1 cellular context compared by ENCODE assay signal in genomic region chr12:111287125-111287900, GRCh38.
TF ChIP-seq lines count a peak whose summit lies in the region.

No MANE protein-coding gene starts in this region.

TF ChIP-seq in WTC11, 78 proteins besides CTCF, POLR2A, EP300 and RAD21 (continued from another document):
- TF ChIP-seq, protein P1, sequence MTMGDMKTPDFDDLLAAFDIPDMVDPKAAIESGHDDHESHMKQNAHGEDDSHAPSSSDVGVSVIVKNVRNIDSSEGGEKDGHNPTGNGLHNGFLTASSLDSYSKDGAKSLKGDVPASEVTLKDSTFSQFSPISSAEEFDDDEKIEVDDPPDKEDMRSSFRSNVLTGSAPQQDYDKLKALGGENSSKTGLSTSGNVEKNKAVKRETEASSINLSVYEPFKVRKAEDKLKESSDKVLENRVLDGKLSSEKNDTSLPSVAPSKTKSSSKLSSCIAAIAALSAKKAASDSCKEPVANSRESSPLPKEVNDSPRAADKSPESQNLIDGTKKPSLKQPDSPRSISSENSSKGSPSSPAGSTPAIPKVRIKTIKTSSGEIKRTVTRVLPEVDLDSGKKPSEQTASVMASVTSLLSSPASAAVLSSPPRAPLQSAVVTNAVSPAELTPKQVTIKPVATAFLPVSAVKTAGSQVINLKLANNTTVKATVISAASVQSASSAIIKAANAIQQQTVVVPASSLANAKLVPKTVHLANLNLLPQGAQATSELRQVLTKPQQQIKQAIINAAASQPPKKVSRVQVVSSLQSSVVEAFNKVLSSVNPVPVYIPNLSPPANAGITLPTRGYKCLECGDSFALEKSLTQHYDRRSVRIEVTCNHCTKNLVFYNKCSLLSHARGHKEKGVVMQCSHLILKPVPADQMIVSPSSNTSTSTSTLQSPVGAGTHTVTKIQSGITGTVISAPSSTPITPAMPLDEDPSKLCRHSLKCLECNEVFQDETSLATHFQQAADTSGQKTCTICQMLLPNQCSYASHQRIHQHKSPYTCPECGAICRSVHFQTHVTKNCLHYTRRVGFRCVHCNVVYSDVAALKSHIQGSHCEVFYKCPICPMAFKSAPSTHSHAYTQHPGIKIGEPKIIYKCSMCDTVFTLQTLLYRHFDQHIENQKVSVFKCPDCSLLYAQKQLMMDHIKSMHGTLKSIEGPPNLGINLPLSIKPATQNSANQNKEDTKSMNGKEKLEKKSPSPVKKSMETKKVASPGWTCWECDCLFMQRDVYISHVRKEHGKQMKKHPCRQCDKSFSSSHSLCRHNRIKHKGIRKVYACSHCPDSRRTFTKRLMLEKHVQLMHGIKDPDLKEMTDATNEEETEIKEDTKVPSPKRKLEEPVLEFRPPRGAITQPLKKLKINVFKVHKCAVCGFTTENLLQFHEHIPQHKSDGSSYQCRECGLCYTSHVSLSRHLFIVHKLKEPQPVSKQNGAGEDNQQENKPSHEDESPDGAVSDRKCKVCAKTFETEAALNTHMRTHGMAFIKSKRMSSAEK (CRISPR knock-in tag; IDR thresholded peaks at IDR 0.05; ENCODE audit: borderline replicate concordance) = no peak
- TF ChIP-seq PRRX2 (CRISPR knock-in tag; IDR thresholded peaks at IDR 0.05) = no peak
- no peak for TF ChIP-seq ZNF121 (CRISPR knock-in tag; IDR thresholded peaks at IDR 0.05)
- no peak for TF ChIP-seq SP1 (CRISPR knock-in tag; conservative IDR thresholded peaks at IDR 0.05)
- no peak for TF ChIP-seq TCF7 (CRISPR knock-in tag; IDR thresholded peaks at IDR 0.05; ENCODE audit: low read depth)
- no peak for TF ChIP-seq ATF1 (CRISPR knock-in tag; IDR thresholded peaks at IDR 0.05)
- TF ChIP-seq NR3C1 (CRISPR knock-in tag; conservative IDR thresholded peaks at IDR 0.05; ENCODE audit: low read depth) = no peak
- TF ChIP-seq ZNF317 (CRISPR knock-in tag; IDR thresholded peaks at IDR 0.05; ENCODE audit: borderline replicate concordance, low read depth) = no peak
- TF ChIP-seq ZNF512 (CRISPR knock-in tag; IDR thresholded peaks at IDR 0.05; ENCODE audit: borderline replicate concordance) = no peak
- TF ChIP-seq, protein P2, sequence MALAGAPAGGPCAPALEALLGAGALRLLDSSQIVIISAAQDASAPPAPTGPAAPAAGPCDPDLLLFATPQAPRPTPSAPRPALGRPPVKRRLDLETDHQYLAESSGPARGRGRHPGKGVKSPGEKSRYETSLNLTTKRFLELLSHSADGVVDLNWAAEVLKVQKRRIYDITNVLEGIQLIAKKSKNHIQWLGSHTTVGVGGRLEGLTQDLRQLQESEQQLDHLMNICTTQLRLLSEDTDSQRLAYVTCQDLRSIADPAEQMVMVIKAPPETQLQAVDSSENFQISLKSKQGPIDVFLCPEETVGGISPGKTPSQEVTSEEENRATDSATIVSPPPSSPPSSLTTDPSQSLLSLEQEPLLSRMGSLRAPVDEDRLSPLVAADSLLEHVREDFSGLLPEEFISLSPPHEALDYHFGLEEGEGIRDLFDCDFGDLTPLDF (CRISPR knock-in tag; IDR thresholded peaks at IDR 0.05) = no peak
